ENCODE assay signal across 15 cellular contexts in genomic region chr6:7467007-7467897, GRCh38.
A peak's percentile ranks its signal among the peaks of the same experiment; 100 is the strongest.
DNase-seq lines count a peak whose midpoint lies in the region; ATAC-seq and TF ChIP-seq lines count a peak whose summit lies in the region.
"Had no signal": no experiment of that assay in that cellular context is flagged by ENCODE, and none has a peak within 500 bp of the region (broad histone marks: within the 10 kb centered on the region; RNA-seq: fewer than 3 reads in every experiment).

No MANE protein-coding gene starts in this region.

- no peak overlapping the region for H3K9ac ChIP-seq in smooth muscle cell (ENCODE audit: low read depth)

- no peaks in the 10 kb centered on the region for H3K27me3 ChIP-seq in body of pancreas
- H3K27me3 ChIP-seq in smooth muscle cell (ENCODE audit: low read depth) = no peaks in the 10 kb centered on the region
- no peaks in the 10 kb centered on the region for H3K27me3 ChIP-seq in naive thymus-derived CD4-positive, alpha-beta T cell (ENCODE audit: control insufficient read depth in 2 of 2, insufficient read depth in 2 of 2, low read length in 2 of 2)
- no peaks in the 10 kb centered on the region for H3K27me3 ChIP-seq in psoas muscle (ENCODE audit: insufficient read depth in 3 of 3, low read length in 2 of 3)
- H3K27me3 ChIP-seq: BLaER1 treated with 17β-estradiol and CSF1 and Interleukin-3, amounts not matched to agents 10 nM and 100 nM; uterus had no signal

- POLR2A ChIA-PET in HEK293T (lab: Yijun Ruan, JAX) = interaction anchor here (1.5 kb wide), 1 partner anchor 123 kb away, joined by 6 read pairs; the partner anchor contains the start of gene SNRNP48
- POLR2A ChIA-PET in naive thymus-derived CD4-positive, alpha-beta T cell (lab: Charles Lee) = no interaction called here

- peaks cover 0 to 1% (median 0%) of the 10 kb centered on the region in 11 donors for H3K9me3 Mint-ChIP-seq in naive thymus-derived CD4-positive, alpha-beta T cell
- H3K9me3 Mint-ChIP-seq: activated CD4-positive, alpha-beta memory T cell treated with anti-CD3 and anti-CD28 coated beads, Interleukin-2, amount 10 ng/mL, durations not matched to agents 7 days and 5 days had no signal

- H3K27me3 Mint-ChIP-seq in naive thymus-derived CD4-positive, alpha-beta T cell = peaks cover 0 to 11% (median 8%) of the 10 kb centered on the region in 5 donors
- H3K27me3 Mint-ChIP-seq: stimulated activated memory B cell treated with anti-CD40 and anti-IgM and Interleukin-4, amounts not matched to agents 10 μg/mL and 1 μg/mL and 100 μg/mL, for 72 hours had no signal

- no peak overlapping the region for H2AFZ ChIP-seq in smooth muscle cell (ENCODE audit: low read depth)

- no peaks in the 10 kb centered on the region for H3K36me3 ChIP-seq in body of pancreas (replicated peaks in 1 of 2; ENCODE audit: insufficient read depth in 1 of 2, low read depth in 2 of 2)
- H3K36me3 ChIP-seq in smooth muscle cell (ENCODE audit: low read depth) = no peaks in the 10 kb centered on the region
- H3K36me3 ChIP-seq in naive thymus-derived CD4-positive, alpha-beta T cell (ENCODE audit: control insufficient read depth in 2 of 3, insufficient read depth in 3 of 3, low read length in 3 of 3) = no peaks in the 10 kb centered on the region
- H3K36me3 ChIP-seq in psoas muscle (ENCODE audit: insufficient read depth in 1 of 2, low read depth in 1 of 2) = no peaks in the 10 kb centered on the region
- H3K36me3 ChIP-seq: BLaER1 treated with 17β-estradiol and CSF1 and Interleukin-3, amounts not matched to agents 10 nM and 100 nM; HAP-1; uterus had no signal

- peak; percentile 33 for ATAC-seq in body of pancreas
- no peak for ATAC-seq in naive thymus-derived CD4-positive, alpha-beta T cell
- ATAC-seq in psoas muscle = no peak
- ATAC-seq: stimulated activated memory B cell treated with anti-CD40 and anti-IgM and Interleukin-4, amounts not matched to agents 10 μg/mL and 1 μg/mL and 100 μg/mL, for 72 hours had no signal

- H3K27ac ChIP-seq in body of pancreas (no peak overlapping the region), smooth muscle cell (ENCODE audit: low read depth) (peak overlapping the region; percentile 62), psoas muscle (no peak overlapping the region)
- no peak overlapping the region for H3K27ac ChIP-seq in naive thymus-derived CD4-positive, alpha-beta T cell (ENCODE audit: low read depth, low read length)
- H3K27ac ChIP-seq: uterus had no signal

- H4K20me1 ChIP-seq in smooth muscle cell (ENCODE audit: low read depth) = no peaks in the 10 kb centered on the region
- H4K20me1 ChIP-seq: BLaER1 treated with 17β-estradiol and CSF1 and Interleukin-3, amounts not matched to agents 10 nM and 100 nM had no signal

- peaks cover 16% of the 10 kb centered on the region for H3F3A ChIP-seq in smooth muscle cell (ENCODE audit: low read depth)

- CTCF ChIA-PET in HEK293T (lab: Yijun Ruan, JAX) = no interaction called here
- CTCF ChIA-PET in naive thymus-derived CD4-positive, alpha-beta T cell (lab: Charles Lee) = no interaction called here

- H3K4me3 ChIP-seq in body of pancreas (no peak overlapping the region), smooth muscle cell (no peak overlapping the region), psoas muscle (no peak overlapping the region)
- H3K4me3 ChIP-seq in naive thymus-derived CD4-positive, alpha-beta T cell (ENCODE audit: low read length) = no peak overlapping the region
- H3K4me3 ChIP-seq: HAP-1, uterus had no signal

- WGBS in body of pancreas, 2 donors = 47 to 52% methylated on average over 13 of the region's 13 CpGs
- 34% methylated on average over 13 of the region's 13 CpGs for WGBS in smooth muscle cell (ENCODE audit: low lambda C conversion rate)
- 48 to 55% (median 51%) methylated on average over 13 of the region's 13 CpGs for WGBS in psoas muscle, 3 donors

- no peak for TF ChIP-seq POLR2A in body of pancreas (IDR thresholded peaks at IDR 0.05)

- H3K9me3 ChIP-seq in body of pancreas (no peaks in the 10 kb centered on the region), smooth muscle cell (replicated peaks; ENCODE audit: low read depth) (no peaks in the 10 kb centered on the region), psoas muscle (no peaks in the 10 kb centered on the region)
- no peaks in the 10 kb centered on the region for H3K9me3 ChIP-seq in naive thymus-derived CD4-positive, alpha-beta T cell (ENCODE audit: control insufficient read depth in 2 of 3, low read length in 3 of 3)
- H3K9me3 ChIP-seq: HAP-1, uterus had no signal

- peaks cover 0 to 7% (median 3%) of the 10 kb centered on the region in 7 donors for H3K4me1 Mint-ChIP-seq in naive thymus-derived CD4-positive, alpha-beta T cell

- H3K4me1 ChIP-seq in body of pancreas (no peaks in the 10 kb centered on the region), smooth muscle cell (ENCODE audit: low read depth) (peaks cover 24% of the 10 kb centered on the region), psoas muscle (no peaks in the 10 kb centered on the region)
- H3K4me1 ChIP-seq in naive thymus-derived CD4-positive, alpha-beta T cell (ENCODE audit: control insufficient read depth in 2 of 2, insufficient read depth in 2 of 2, low read length in 2 of 2) = no peaks in the 10 kb centered on the region
- H3K4me1 ChIP-seq: HAP-1, uterus had no signal

- no peaks in the 10 kb centered on the region for H3K79me2 ChIP-seq in smooth muscle cell (ENCODE audit: low read depth)

- H3K4me3 Mint-ChIP-seq in naive thymus-derived CD4-positive, alpha-beta T cell = no peak overlapping the region
- H3K4me3 Mint-ChIP-seq: activated CD4-positive, alpha-beta memory T cell treated with anti-CD3 and anti-CD28 coated beads, Interleukin-2, amount 10 ng/mL, durations not matched to agents 7 days and 5 days; stimulated activated memory B cell treated with anti-CD40 and anti-IgM and Interleukin-4, amounts not matched to agents 10 μg/mL and 1 μg/mL and 100 μg/mL, for 72 hours had no signal

- intact Hi-C loops in body of pancreas (cut with DNase I) = no loop called here
- intact Hi-C loops in naive thymus-derived CD4-positive, alpha-beta T cell (cut with micrococcal nuclease) = no loop called here
- intact Hi-C loops in psoas muscle (cut with DNase I) = no loop called here

- no peaks in the 10 kb centered on the region for H3K36me3 Mint-ChIP-seq in naive thymus-derived CD4-positive, alpha-beta T cell
- H3K36me3 Mint-ChIP-seq: stimulated activated memory B cell treated with anti-CD40 and anti-IgM and Interleukin-4, amounts not matched to agents 10 μg/mL and 1 μg/mL and 100 μg/mL, for 72 hours had no signal

- H3K4me2 ChIP-seq in smooth muscle cell = peak overlapping the region; percentile 49

- TF ChIP-seq CTCF in body of pancreas (IDR thresholded peaks at IDR 0.05) = no peak
- no peak for TF ChIP-seq CTCF in smooth muscle cell (IDR thresholded peaks at IDR 0.05; ENCODE audit: borderline replicate concordance, insufficient read depth, poor library complexity, severe bottlenecking)
- TF ChIP-seq CTCF in psoas muscle (IDR thresholded peaks at IDR 0.05) = no peak

- no peak overlapping the region for H3K27ac Mint-ChIP-seq in naive thymus-derived CD4-positive, alpha-beta T cell
- H3K27ac Mint-ChIP-seq: activated CD4-positive, alpha-beta memory T cell treated with anti-CD3 and anti-CD28 coated beads, Interleukin-2, amount 10 ng/mL, durations not matched to agents 7 days and 5 days; stimulated activated memory B cell treated with anti-CD40 and anti-IgM and Interleukin-4, amounts not matched to agents 10 μg/mL and 1 μg/mL and 100 μg/mL, for 72 hours had no signal

- DNase-seq in HT-29 (ENCODE audit: low spot score) (peak; percentile 61), body of pancreas (peak in 3 of 4 donors; percentile 21 to 45 (median 35)), islet precursor cell (peak; percentile 86), smooth muscle cell (lab: John Stamatoyannopoulos, UW; ENCODE audit: unreplicated experiment) (no peak), HEK293T (ENCODE audit: extremely low spot score) (no peak), psoas muscle (no peak)
- DNase-seq in naive thymus-derived CD4-positive, alpha-beta T cell = no peak
- DNase-seq: activated CD4-positive, alpha-beta memory T cell treated with anti-CD3 and anti-CD28 coated beads, Interleukin-2, amount 10 ng/mL, durations not matched to agents 7 days and 5 days; DMS79 treated with DMSO at 0.1 percent for 48 hours; mammary epithelial cell; occipital lobe; uterus had no signal

TF ChIP-seq in HEK293T, 16 proteins besides CTCF, POLR2A, EP300 and RAD21:
- TF ChIP-seq ELF4 (IDR thresholded peaks at IDR 0.05) (no peak), TARDBP (IDR thresholded peaks at IDR 0.05) (no peak), ARNT (IDR thresholded peaks at IDR 0.05) (no peak), L3MBTL2 (conservative IDR thresholded peaks at IDR 0.05) (no peak), FOXA1 (IDR thresholded peaks at IDR 0.05) (no peak), CTBP1 (IDR thresholded peaks at IDR 0.05; ENCODE audit: borderline replicate concordance) (no peak), BHLHE40 (IDR thresholded peaks at IDR 0.05; ENCODE audit: borderline replicate concordance) (no peak), FOXK2 (IDR thresholded peaks at IDR 0.05) (no peak), HDGF (IDR thresholded peaks at IDR 0.05; ENCODE audit: borderline replicate concordance) (no peak), SUZ12 (IDR thresholded peaks at IDR 0.05) (no peak), FOXM1 (IDR thresholded peaks at IDR 0.05; ENCODE audit: borderline replicate concordance) (no peak), LEF1 (IDR thresholded peaks at IDR 0.05; ENCODE audit: borderline replicate concordance) (no peak)

Comparison
In these comparisons a context has a peak if more than half of its experiments do, and no peak if none do; other contexts are left out.
1. DNase-seq: peak in HT-29 (single experiment), body of pancreas (3 of 4) and islet precursor cell (single experiment); none in smooth muscle cell (single experiment), HEK293T (single experiment), naive thymus-derived CD4-positive, alpha-beta T cell (0 of 9) and psoas muscle (0 of 2).